In genomic region chr11:68214173-68215086, GRCh38 we compare ENCODE assay signal across 1 cellular context.
A peak's percentile ranks its signal among the peaks of the same experiment; 100 is the strongest.
TF ChIP-seq lines count a peak whose summit lies in the region.

No MANE protein-coding gene starts in this region.

TF ChIP-seq in HepG2, 621 proteins besides CTCF, POLR2A, EP300 and RAD21 (continues in another document):
- no peak for TF ChIP-seq ZMYM4 (CRISPR knock-in tag; IDR thresholded peaks at IDR 0.05)
- 0 out of 2 replicates have a peak, but pooled peaks have one; percentile 51 for TF ChIP-seq MTF2 (CRISPR knock-in tag; IDR thresholded peaks at IDR 0.05; ENCODE audit: borderline replicate concordance)
- TF ChIP-seq HNRNPL (IDR thresholded peaks at IDR 0.05; ENCODE audit: low read depth, low read length), result peak; percentile 92; the same call in 1 of the 2 replicates
- no peak for TF ChIP-seq MAX (IDR thresholded peaks at IDR 0.05)
- TF ChIP-seq FOSL1 (CRISPR knock-in tag; IDR thresholded peaks at IDR 0.05; ENCODE audit: borderline replicate concordance), result no peak
- no peak for TF ChIP-seq DBP (CRISPR knock-in tag; IDR thresholded peaks at IDR 0.05; ENCODE audit: not compliant biosample characterization)
- 0 out of 2 replicates have a peak, but pooled peaks have one; percentile 21 for TF ChIP-seq SNAI1 (CRISPR knock-in tag; IDR thresholded peaks at IDR 0.05; ENCODE audit: borderline replicate concordance)
- no peak for TF ChIP-seq NFE2L1 (CRISPR knock-in tag; IDR thresholded peaks at IDR 0.05; ENCODE audit: borderline replicate concordance)
- TF ChIP-seq ZNF639 (CRISPR knock-in tag; conservative IDR thresholded peaks at IDR 0.05), result no peak
- TF ChIP-seq ZBTB33 (CRISPR knock-in tag; IDR thresholded peaks at IDR 0.05), result 0 out of 2 replicates have a peak, but pooled peaks have one; percentile 3
- TF ChIP-seq RXRA (CRISPR knock-in tag; IDR thresholded peaks at IDR 0.05), result 0 out of 2 replicates have a peak, but pooled peaks have one; percentile 11
- TF ChIP-seq ATF7 (IDR thresholded peaks at IDR 0.05), result no peak
- peak; percentile 16; the same call in 1 of the 2 replicates for TF ChIP-seq ATF7 (CRISPR knock-in tag; IDR thresholded peaks at IDR 0.05)
- peak; percentile 11; the same call in 1 of the 2 replicates for TF ChIP-seq ZNF430 (CRISPR knock-in tag; IDR thresholded peaks at IDR 0.05)
- TF ChIP-seq ZNF777 (CRISPR knock-in tag; IDR thresholded peaks at IDR 0.05), result no peak
- 0 out of 2 replicates have a peak, but pooled peaks have one; percentile 27 for TF ChIP-seq SSRP1 (CRISPR knock-in tag; IDR thresholded peaks at IDR 0.05)
- TF ChIP-seq CHD4 (IDR thresholded peaks at IDR 0.05; ENCODE audit: borderline replicate concordance, low read length), result 0 out of 2 replicates have a peak, but pooled peaks have one; percentile 38
- no peak for TF ChIP-seq WIZ (CRISPR knock-in tag; IDR thresholded peaks at IDR 0.05)
- TF ChIP-seq ZNF333 (CRISPR knock-in tag; IDR thresholded peaks at IDR 0.05; ENCODE audit: borderline replicate concordance), result peak; percentile 33; the same call in 1 of the 2 replicates
- TF ChIP-seq ZNF318 (CRISPR knock-in tag; IDR thresholded peaks at IDR 0.05), result no peak
- no peak for TF ChIP-seq IRX3 (CRISPR knock-in tag; IDR thresholded peaks at IDR 0.05; ENCODE audit: borderline replicate concordance, low read depth)
- peak; percentile 6 for TF ChIP-seq AGO1 (IDR thresholded peaks at IDR 0.05; ENCODE audit: low read depth, low read length, poor library complexity, severe bottlenecking)
- no peak; the same call in 1 of the 2 replicates for TF ChIP-seq KDM3A (CRISPR knock-in tag; IDR thresholded peaks at IDR 0.05; ENCODE audit: low read depth)
- TF ChIP-seq ZBTB38 (CRISPR knock-in tag; IDR thresholded peaks at IDR 0.05), result peak; percentile 62; the same call in 1 of the 2 replicates
- TF ChIP-seq ZNF766 (CRISPR knock-in tag; IDR thresholded peaks at IDR 0.05; ENCODE audit: borderline replicate concordance), result no peak
- 0 out of 2 replicates have a peak, but pooled peaks have one; percentile 14 for TF ChIP-seq BATF2 (CRISPR knock-in tag; IDR thresholded peaks at IDR 0.05)
- TF ChIP-seq ATF4 (CRISPR knock-in tag; IDR thresholded peaks at IDR 0.05), result no peak
- no peak for TF ChIP-seq GATAD2A (CRISPR knock-in tag; IDR thresholded peaks at IDR 0.05)
- TF ChIP-seq ZFP41 (CRISPR knock-in tag; IDR thresholded peaks at IDR 0.05; ENCODE audit: borderline replicate concordance), result 0 out of 2 replicates have a peak, but pooled peaks have one; percentile 13
- TF ChIP-seq ZNF572 (CRISPR knock-in tag; IDR thresholded peaks at IDR 0.05), result 0 out of 2 replicates have a peak, but pooled peaks have one; percentile 38
- no peak for TF ChIP-seq PTBP1 (IDR thresholded peaks at IDR 0.05; ENCODE audit: low read depth, low read length, poor library complexity, severe bottlenecking)
- peak; percentile 9 for TF ChIP-seq SRSF1 (optimal IDR thresholded peaks at IDR 0.05; ENCODE audit: low read depth, low read length)
- peak; percentile 67; the same call in 1 of the 2 replicates for TF ChIP-seq FOXC1 (CRISPR knock-in tag; IDR thresholded peaks at IDR 0.05; ENCODE audit: borderline replicate concordance)
- TF ChIP-seq ATF6 (CRISPR knock-in tag; conservative IDR thresholded peaks at IDR 0.05), result no peak
- TF ChIP-seq RBFOX2 (IDR thresholded peaks at IDR 0.05; ENCODE audit: low read depth, low read length), result peak; percentile 55
- 0 out of 2 replicates have a peak, but pooled peaks have one; percentile 10 for TF ChIP-seq MXD1 (CRISPR knock-in tag; IDR thresholded peaks at IDR 0.05)
- TF ChIP-seq ZC3H13 (CRISPR knock-in tag; IDR thresholded peaks at IDR 0.05), result 0 out of 2 replicates have a peak, but pooled peaks have one; percentile 17
- TF ChIP-seq PATZ1 (CRISPR knock-in tag; IDR thresholded peaks at IDR 0.05), result 0 out of 2 replicates have a peak, but pooled peaks have one; percentile 6
- no peak for TF ChIP-seq ZBTB26 (CRISPR knock-in tag; IDR thresholded peaks at IDR 0.05; ENCODE audit: borderline replicate concordance)
